8 cellular contexts compared by ENCODE assay signal in genomic region chr20:45972500-45973183, GRCh38. TPM values are rescaled to one million over a fixed set of nuclear protein-coding genes. Genes with fewer than 3 reads are reported as not detected.
A peak's percentile ranks its signal among the peaks of the same experiment; 100 is the strongest.
DNase-seq lines count a peak whose midpoint lies in the region; ATAC-seq and TF ChIP-seq lines count a peak whose summit lies in the region.

No MANE protein-coding gene starts in this region.

- H3K27ac Mint-ChIP-seq in activated T-cell treated with anti-CD3 and anti-CD28 coated beads, Interleukin-2, amount 50 U/mL, for 72 hours = peak overlapping the region; percentile 89
- peak overlapping the region; percentile 100 for H3K27ac Mint-ChIP-seq in stimulated activated naive CD8-positive, alpha-beta T cell treated with anti-CD3 and anti-CD28 coated beads, Interleukin-15, amount 100 ng/mL, for 72 hours

- peaks cover 28% of the 10 kb centered on the region for H3K4me1 Mint-ChIP-seq in activated T-cell treated with anti-CD3 and anti-CD28 coated beads, Interleukin-2, amount 50 U/mL, for 72 hours (ENCODE audit: low read depth)
- H3K4me1 Mint-ChIP-seq in stimulated activated naive CD8-positive, alpha-beta T cell treated with anti-CD3 and anti-CD28 coated beads, Interleukin-15, amount 100 ng/mL, for 72 hours = peaks cover 27% of the 10 kb centered on the region

- H3K36me3 ChIP-seq in DOHH2 (ENCODE audit: control insufficient read depth, low read length) = peaks cover 31% of the 10 kb centered on the region
- peaks cover 19% of the 10 kb centered on the region for H3K36me3 ChIP-seq in HUES6 (ENCODE audit: control insufficient read depth, insufficient read depth, low read length)

- ATAC-seq in activated T-cell treated with anti-CD3 and anti-CD28 coated beads, Interleukin-2, amount 50 U/mL, for 72 hours (replicated peaks in 1 of 2) = no peak
- ATAC-seq in stimulated activated naive CD8-positive, alpha-beta T cell treated with anti-CD3 and anti-CD28 coated beads, Interleukin-15, amount 100 ng/mL, for 72 hours = no peak
- ATAC-seq in GM18858 (IDR thresholded peaks at IDR 0.05; ENCODE audit: unreplicated experiment) = no peak

- DNase-seq in activated T-cell treated with anti-CD3 and anti-CD28 coated beads, Interleukin-2, amount 50 U/mL, for 72 hours = peak in 1 of 2 donors; percentile 93
- DNase-seq in stimulated activated naive CD8-positive, alpha-beta T cell treated with anti-CD3 and anti-CD28 coated beads, Interleukin-15, amount 100 ng/mL, for 72 hours = no peak
- DNase-seq in NCI-H526 (lab: John Stamatoyannopoulos, UW) (no peak), NCI-H774 (lab: John Stamatoyannopoulos, UW) (no peak)

- H3K4me3 Mint-ChIP-seq in activated T-cell treated with anti-CD3 and anti-CD28 coated beads, Interleukin-2, amount 50 U/mL, for 72 hours = peak overlapping the region; percentile 93
- peak overlapping the region; percentile 91 to 99 for H3K4me3 Mint-ChIP-seq in stimulated activated naive CD8-positive, alpha-beta T cell treated with anti-CD3 and anti-CD28 coated beads, Interleukin-15, amount 100 ng/mL, for 72 hours

- H3K79me2 ChIP-seq in DOHH2 (ENCODE audit: control insufficient read depth, low read length) = peaks cover 26% of the 10 kb centered on the region

- peak overlapping the region; percentile 96 for H3K9ac ChIP-seq in HUES6 (ENCODE audit: low read length)

- H3K27me3 ChIP-seq in DOHH2 (ENCODE audit: control insufficient read depth, low read length) (no peaks in the 10 kb centered on the region), HUES6 (ENCODE audit: control insufficient read depth, insufficient read depth, low read length) (no peaks in the 10 kb centered on the region)

- H3K9me3 Mint-ChIP-seq in activated T-cell treated with anti-CD3 and anti-CD28 coated beads, Interleukin-2, amount 50 U/mL, for 72 hours = no peaks in the 10 kb centered on the region
- no peaks in the 10 kb centered on the region for H3K9me3 Mint-ChIP-seq in stimulated activated naive CD8-positive, alpha-beta T cell treated with anti-CD3 and anti-CD28 coated beads, Interleukin-15, amount 100 ng/mL, for 72 hours

- H3K27me3 Mint-ChIP-seq in activated T-cell treated with anti-CD3 and anti-CD28 coated beads, Interleukin-2, amount 50 U/mL, for 72 hours (ENCODE audit: low read depth) = no peaks in the 10 kb centered on the region
- H3K27me3 Mint-ChIP-seq in stimulated activated naive CD8-positive, alpha-beta T cell treated with anti-CD3 and anti-CD28 coated beads, Interleukin-15, amount 100 ng/mL, for 72 hours = no peaks in the 10 kb centered on the region

- peak overlapping the region; percentile 66 for H3K4me2 ChIP-seq in DOHH2 (ENCODE audit: low read length)

- peaks cover 10% of the 10 kb centered on the region for H3F3A ChIP-seq in DOHH2 (ENCODE audit: control insufficient read depth, insufficient read depth)

- H3K9me2 ChIP-seq in DOHH2 (replicated peaks; ENCODE audit: control insufficient read depth, low read length) = no peaks in the 10 kb centered on the region

- peak overlapping the region; percentile 96 for H3K27ac ChIP-seq in DOHH2 (ENCODE audit: low read depth, low read length)
- peak overlapping the region; percentile 99 for H3K27ac ChIP-seq in HUES6 (ENCODE audit: low read depth, low read length)

- H3K36me3 Mint-ChIP-seq in activated T-cell treated with anti-CD3 and anti-CD28 coated beads, Interleukin-2, amount 50 U/mL, for 72 hours (ENCODE audit: insufficient read depth in 2 of 2) = peaks cover 4 to 5% of the 10 kb centered on the region in 2 donors

- TF ChIP-seq CTCF in DOHH2 (IDR thresholded peaks at IDR 0.05; ENCODE audit: low read depth, low read length, poor library complexity, severe bottlenecking) = no peak

- H3K4me1 ChIP-seq in DOHH2 (ENCODE audit: control insufficient read depth, low read length) (peaks cover 23% of the 10 kb centered on the region), HUES6 (ENCODE audit: control insufficient read depth, insufficient read depth, low read length) (peaks cover 16% of the 10 kb centered on the region)

- no peaks in the 10 kb centered on the region for H4K20me1 ChIP-seq in DOHH2 (ENCODE audit: control insufficient read depth, insufficient read depth, low read depth, low read length)

- H3K9me3 ChIP-seq in DOHH2 (ENCODE audit: control insufficient read depth, insufficient read depth, low read length) = no peaks in the 10 kb centered on the region
- no peaks in the 10 kb centered on the region for H3K9me3 ChIP-seq in HUES6 (ENCODE audit: control insufficient read depth, insufficient read depth, low read depth, low read length)

- H3K4me3 ChIP-seq in DOHH2 (ENCODE audit: low read length) (peak overlapping the region; percentile 93), HUES6 (ENCODE audit: low read depth, low read length) (peak overlapping the region; percentile 80), iPS-11a (ENCODE audit: low read depth, low read length) (peak overlapping the region; percentile 66)

RNA-seq across cellular contexts. Expression of gene ZNF335, which starts 0.6 kb away (rescaled TPM):
- total RNA-seq in activated T-cell treated with anti-CD3 and anti-CD28 coated beads, Interleukin-2, amount 50 U/mL, for 72 hours = 10 to 100 TPM; 28.4 to 29.8 TPM

RNA-seq across cellular contexts. Expression of gene MMP9, which starts 36.1 kb away (rescaled TPM):
- under 1 TPM in 1 of 2 donors, not detected in 1; 0.14 TPM for total RNA-seq in activated T-cell treated with anti-CD3 and anti-CD28 coated beads, Interleukin-2, amount 50 U/mL, for 72 hours

RNA-seq across cellular contexts. Expression of gene PCIF1, which starts 38.2 kb away (rescaled TPM):
- 10 to 100 TPM; 38.7 to 42.0 TPM for total RNA-seq in activated T-cell treated with anti-CD3 and anti-CD28 coated beads, Interleukin-2, amount 50 U/mL, for 72 hours

RNA-seq across cellular contexts. Expression of gene SLC12A5, which starts 56.4 kb away (rescaled TPM):
- 1 to 10 TPM; 1.2 to 3.2 TPM for total RNA-seq in activated T-cell treated with anti-CD3 and anti-CD28 coated beads, Interleukin-2, amount 50 U/mL, for 72 hours
